Comparison of ENCODE assay signal across 1 cellular context in genomic region chr10:3853016-3853415, GRCh38.
TF ChIP-seq lines count a peak whose summit lies in the region.

No MANE protein-coding gene starts in this region.

TF ChIP-seq in GM12878, 131 proteins besides CTCF, POLR2A, EP300 and RAD21:
- no peak for TF ChIP-seq ATF3 (IDR thresholded peaks at IDR 0.05; ENCODE audit: borderline replicate concordance, extremely low read depth, low read depth, low read length)
- TF ChIP-seq IRF5 (IDR thresholded peaks at IDR 0.05; ENCODE audit: borderline replicate concordance): no peak
- TF ChIP-seq SIX5 (IDR thresholded peaks at IDR 0.05; ENCODE audit: low read depth, low read length, severe bottlenecking): no peak
- TF ChIP-seq EGR1 (IDR thresholded peaks at IDR 0.05; ENCODE audit: borderline replicate concordance in 1 of 2, low read depth in 2 of 2, low read length in 2 of 2): no peak
- no peak for TF ChIP-seq ZNF622 (IDR thresholded peaks at IDR 0.05)
- 0 out of 2 replicates have a peak, but pooled peaks have one; percentile 59 for TF ChIP-seq LARP7 (IDR thresholded peaks at IDR 0.05)
- no peak for TF ChIP-seq RUNX3 (IDR thresholded peaks at IDR 0.05; ENCODE audit: low read length)
